In the genomic region with DNA sequence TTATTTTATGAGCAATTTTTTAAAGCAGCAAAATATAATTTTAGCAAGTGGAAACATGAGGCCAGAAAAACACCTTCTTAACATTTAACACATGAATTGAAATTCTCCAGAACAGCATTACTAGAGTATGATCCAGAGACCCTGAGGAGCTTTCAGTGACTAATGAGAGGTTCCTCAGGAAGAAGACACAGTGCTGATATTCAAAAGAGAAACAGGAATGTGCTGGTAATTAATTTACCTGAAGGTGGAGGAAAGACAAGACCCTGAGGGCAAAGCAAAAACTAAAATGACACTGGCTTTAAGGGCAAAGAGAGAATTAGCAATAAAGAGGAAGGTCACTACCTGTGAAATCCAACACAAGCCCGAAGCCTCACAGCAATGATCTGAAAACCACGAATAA, we compare ENCODE assay signal across 21 cellular contexts.
DNase-seq lines count a peak whose midpoint lies in the region; ATAC-seq, FAIRE-seq and TF ChIP-seq lines count a peak whose summit lies in the region.
"Had no signal": no experiment of that assay in that cellular context is flagged by ENCODE, and none has a peak within 500 bp of the region (broad histone marks: within the 10 kb centered on the region; RNA-seq: fewer than 3 reads in every experiment).

No MANE protein-coding gene starts in this region.

- H4K91ac ChIP-seq in mesenchymal stem cell (ENCODE audit: low read length), result no peak overlapping the region

- no peaks in the 10 kb centered on the region for H3K79me2 ChIP-seq in OCI-LY3 (ENCODE audit: low read length)
- peaks cover 51% of the 10 kb centered on the region for H3K79me2 ChIP-seq in smooth muscle cell (ENCODE audit: low read depth)

- H3K27ac ChIP-seq in OCI-LY3 (ENCODE audit: low read length), result peak overlapping the region; percentile 69
- peak overlapping the region; percentile 33 for H3K27ac ChIP-seq in mesenchymal stem cell (ENCODE audit: low read length, poor library complexity, severe bottlenecking)
- H3K27ac ChIP-seq in smooth muscle cell (ENCODE audit: low read depth), result peak overlapping the region; percentile 92
- H3K27ac ChIP-seq: C4-2B, PC-9, SJCRH30 had no signal

- H2BK12ac ChIP-seq in mesenchymal stem cell (ENCODE audit: low read length in 2 of 2), result no peak overlapping the region

- H3K4me1 ChIP-seq in OCI-LY3 (ENCODE audit: low read length) (peaks cover 40% of the 10 kb centered on the region), mesenchymal stem cell (ENCODE audit: control insufficient read depth, insufficient read depth, low read depth, low read length) (peaks cover 7% of the 10 kb centered on the region), smooth muscle cell (ENCODE audit: low read depth) (peaks cover 61% of the 10 kb centered on the region)

- H3K4ac ChIP-seq in mesenchymal stem cell (ENCODE audit: low read depth in 1 of 2, low read length in 2 of 2), result no peak overlapping the region

- no peaks in the 10 kb centered on the region for H3K4me1 Mint-ChIP-seq in activated T-helper 17 cell treated with anti-CD3 and anti-CD28 coated beads, Interleukin-2, amount 50 U/mL, for 72 hours

- H3K27ac Mint-ChIP-seq in activated T-helper 17 cell treated with anti-CD3 and anti-CD28 coated beads, Interleukin-2, amount 50 U/mL, for 72 hours, result no peak overlapping the region

- no peak overlapping the region for H3K18ac ChIP-seq in mesenchymal stem cell (ENCODE audit: low read depth in 1 of 2, low read length in 2 of 2)

- no peak overlapping the region for H3K23ac ChIP-seq in mesenchymal stem cell (ENCODE audit: low read length in 2 of 2)

- H2AFZ ChIP-seq in OCI-LY3 (ENCODE audit: low read depth, low read length), result no peak overlapping the region
- no peak overlapping the region for H2AFZ ChIP-seq in mesenchymal stem cell (ENCODE audit: low read depth, low read length)
- H2AFZ ChIP-seq in smooth muscle cell (ENCODE audit: low read depth), result no peak overlapping the region
- H2AFZ ChIP-seq: PC-9 had no signal

- H3K36me3 ChIP-seq in OCI-LY3 (replicated peaks; ENCODE audit: low read depth, low read length), result no peaks in the 10 kb centered on the region
- no peaks in the 10 kb centered on the region for H3K36me3 ChIP-seq in mesenchymal stem cell (ENCODE audit: control insufficient read depth in 1 of 2, insufficient read depth in 2 of 2, low read depth in 1 of 2, low read length in 2 of 2)
- H3K36me3 ChIP-seq in smooth muscle cell (ENCODE audit: low read depth), result no peaks in the 10 kb centered on the region
- H3K36me3 ChIP-seq: SJCRH30 had no signal

- H3K27me3 ChIP-seq in OCI-LY3 (ENCODE audit: low read depth, low read length) (no peaks in the 10 kb centered on the region), mesenchymal stem cell (ENCODE audit: control insufficient read depth in 1 of 2, insufficient read depth in 1 of 2, low read length in 2 of 2) (no peaks in the 10 kb centered on the region), smooth muscle cell (ENCODE audit: low read depth) (no peaks in the 10 kb centered on the region)
- H3K27me3 ChIP-seq: SJCRH30 had no signal

- no peak overlapping the region for H2BK120ac ChIP-seq in mesenchymal stem cell (ENCODE audit: low read depth, low read length)

- H3F3A ChIP-seq in smooth muscle cell (ENCODE audit: low read depth), result peaks cover 29% of the 10 kb centered on the region

- H3K14ac ChIP-seq in mesenchymal stem cell (ENCODE audit: low read length in 2 of 2), result no peak overlapping the region

- H3K9me3 ChIP-seq in OCI-LY3 (ENCODE audit: insufficient read depth, low read length) (no peaks in the 10 kb centered on the region), mesenchymal stem cell (ENCODE audit: control insufficient read depth, low read length) (no peaks in the 10 kb centered on the region), smooth muscle cell (replicated peaks; ENCODE audit: low read depth) (no peaks in the 10 kb centered on the region)
- H3K9me3 ChIP-seq: SJCRH30 had no signal

- no peak for ATAC-seq in activated T-helper 17 cell treated with anti-CD3 and anti-CD28 coated beads, Interleukin-2, amount 50 U/mL, for 72 hours (replicated peaks)
- ATAC-seq: HCT116, K562 had no signal

- H2BK5ac ChIP-seq in mesenchymal stem cell (ENCODE audit: low read depth, low read length, poor library complexity, severe bottlenecking), result no peak overlapping the region

- H3K9ac ChIP-seq in OCI-LY3 (ENCODE audit: low read length) (peak overlapping the region; percentile 17; the same call in 1 of the 2 replicates), mesenchymal stem cell (ENCODE audit: low read length) (no peak overlapping the region), smooth muscle cell (ENCODE audit: low read depth) (peak overlapping the region; percentile 28)

- no peak for TF ChIP-seq POLR2A in H54 (IDR thresholded peaks at IDR 0.05; ENCODE audit: low read depth, low read length)

- peak overlapping the region; percentile 68 for H3K4me2 ChIP-seq in OCI-LY3 (ENCODE audit: low read length)
- H3K4me2 ChIP-seq in mesenchymal stem cell (ENCODE audit: low read length, poor library complexity, severe bottlenecking), result no peak overlapping the region
- H3K4me2 ChIP-seq in smooth muscle cell, result peak overlapping the region; percentile 68
- H3K4me2 ChIP-seq: PC-9 had no signal

- no peak for TF ChIP-seq CTCF in OCI-LY3 (IDR thresholded peaks at IDR 0.05; ENCODE audit: low read depth, low read length)
- no peak for TF ChIP-seq CTCF in smooth muscle cell (IDR thresholded peaks at IDR 0.05; ENCODE audit: borderline replicate concordance, insufficient read depth, poor library complexity, severe bottlenecking)

- H2BK15ac ChIP-seq in mesenchymal stem cell (ENCODE audit: low read depth, poor library complexity, severe bottlenecking), result no peak overlapping the region

- DNase-seq in H54 (ENCODE audit: insufficient read length, low spot score) (no peak), mesenchymal stem cell (no peak), smooth muscle cell (lab: John Stamatoyannopoulos, UW; ENCODE audit: unreplicated experiment) (no peak), NCI-H2107 (lab: John Stamatoyannopoulos, UW) (no peak), NCI-H1436 (lab: John Stamatoyannopoulos, UW) (no peak)
- DNase-seq: ACHN, AML-193, DND-41, NCI-H1105 treated with DMSO at 0.1 percent for 48 hours, NCI-H187, NCI-H2227 treated with DMSO at 0.1 percent for 48 hours, NCI-H510A treated with DMSO at 0.1 percent for 48 hours, NCI-H774, PC-9, SJCRH30 had no signal

- H3K36me3 Mint-ChIP-seq in activated T-helper 17 cell treated with anti-CD3 and anti-CD28 coated beads, Interleukin-2, amount 50 U/mL, for 72 hours (ENCODE audit: low read depth), result no peaks in the 10 kb centered on the region

- peaks cover 15% of the 10 kb centered on the region for H3K79me1 ChIP-seq in mesenchymal stem cell (replicated peaks; ENCODE audit: low read length, poor library complexity, severe bottlenecking)

- 93% methylated on average over 2 of the region's 2 CpGs for WGBS in mesenchymal stem cell
- WGBS in smooth muscle cell (ENCODE audit: low lambda C conversion rate), result 80% methylated on average over 2 of the region's 2 CpGs

- H2AK5ac ChIP-seq in mesenchymal stem cell (ENCODE audit: low read length, severe bottlenecking), result no peak overlapping the region

- peak overlapping the region; percentile 24 for H3K4me3 ChIP-seq in OCI-LY3 (ENCODE audit: low read length)
- no peak overlapping the region for H3K4me3 ChIP-seq in mesenchymal stem cell (ENCODE audit: insufficient read depth in 1 of 2, low read depth in 1 of 2, low read length in 2 of 2)
- no peak overlapping the region for H3K4me3 ChIP-seq in smooth muscle cell
- H3K4me3 ChIP-seq: K562, PC-9, SJCRH30 had no signal

- H4K8ac ChIP-seq in mesenchymal stem cell (ENCODE audit: low read length), result no peak overlapping the region

- no peaks in the 10 kb centered on the region for H3K27me3 Mint-ChIP-seq in activated T-helper 17 cell treated with anti-CD3 and anti-CD28 coated beads, Interleukin-2, amount 50 U/mL, for 72 hours

- peak; percentile 15 for FAIRE-seq in H54 (lab: Jason Lieb, UNC)
- FAIRE-seq: G401.6, K562 had no signal

- H3K9me3 Mint-ChIP-seq in activated T-helper 17 cell treated with anti-CD3 and anti-CD28 coated beads, Interleukin-2, amount 50 U/mL, for 72 hours, result peaks cover 8% of the 10 kb centered on the region

- H4K20me1 ChIP-seq in OCI-LY3 (ENCODE audit: insufficient read depth, low read length) (no peaks in the 10 kb centered on the region), smooth muscle cell (ENCODE audit: low read depth) (no peaks in the 10 kb centered on the region)

- no peak overlapping the region for H3K4me3 Mint-ChIP-seq in activated T-helper 17 cell treated with anti-CD3 and anti-CD28 coated beads, Interleukin-2, amount 50 U/mL, for 72 hours

Comparison
In these comparisons a context has a peak if more than half of its experiments do, and no peak if none do; other contexts are left out.
1. H3K27ac ChIP-seq: peak in every context shown above with its lines; median percentile 92 in smooth muscle cell; 69 in OCI-LY3; 33 in mesenchymal stem cell.